Comparison of ENCODE assay signal across 1 cellular context in the genomic region with DNA sequence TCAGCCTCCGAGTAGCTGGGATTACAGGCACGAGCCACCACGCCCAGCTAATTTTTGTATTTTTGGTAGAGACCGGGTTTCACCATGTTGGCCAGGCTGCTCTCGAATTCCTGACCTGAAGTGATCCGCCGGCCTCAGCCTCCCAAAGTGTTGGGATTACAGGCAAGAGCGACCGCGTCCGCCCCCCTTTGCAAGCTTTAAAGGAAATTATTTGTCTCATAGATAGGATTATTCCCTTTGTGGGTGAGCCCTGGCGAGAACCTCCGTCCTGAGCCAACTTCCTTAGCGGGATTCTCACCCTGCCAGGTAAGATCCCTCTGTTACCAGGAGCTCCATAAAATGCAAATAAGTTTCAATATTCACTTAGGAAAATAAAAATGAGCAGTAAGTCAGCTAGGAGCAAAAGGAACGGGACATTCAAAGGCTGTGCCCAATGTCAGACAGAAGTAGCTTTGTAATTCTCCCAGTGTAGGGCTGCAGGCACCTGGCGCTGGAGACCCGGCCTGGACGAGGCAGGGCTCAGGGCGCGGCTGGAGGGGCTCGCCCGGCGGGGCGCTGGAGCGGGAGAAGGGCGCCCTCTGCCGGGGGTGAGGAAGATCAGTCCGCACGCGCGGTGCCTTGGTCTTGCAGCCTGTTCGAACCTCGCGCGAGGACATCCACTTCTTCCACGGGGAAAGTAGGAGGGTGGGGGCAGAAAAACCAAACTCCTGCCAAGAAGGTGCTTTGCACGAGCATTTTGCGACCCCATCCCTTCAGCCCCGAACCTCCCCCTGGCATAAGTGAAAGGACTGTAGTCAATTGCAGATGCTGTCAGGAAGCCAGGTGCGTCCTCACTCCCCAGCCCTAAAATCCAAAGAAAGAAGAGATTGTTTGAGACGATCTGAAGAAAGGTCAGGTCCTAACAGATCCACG.
A peak's percentile ranks its signal among the peaks of the same experiment; 100 is the strongest.
TF ChIP-seq lines count a peak whose summit lies in the region.

No MANE protein-coding gene starts in this region.

TF ChIP-seq in HepG2, 621 proteins besides CTCF, POLR2A, EP300 and RAD21 (continued from another document and continues in another):
- TF ChIP-seq, protein P1, sequence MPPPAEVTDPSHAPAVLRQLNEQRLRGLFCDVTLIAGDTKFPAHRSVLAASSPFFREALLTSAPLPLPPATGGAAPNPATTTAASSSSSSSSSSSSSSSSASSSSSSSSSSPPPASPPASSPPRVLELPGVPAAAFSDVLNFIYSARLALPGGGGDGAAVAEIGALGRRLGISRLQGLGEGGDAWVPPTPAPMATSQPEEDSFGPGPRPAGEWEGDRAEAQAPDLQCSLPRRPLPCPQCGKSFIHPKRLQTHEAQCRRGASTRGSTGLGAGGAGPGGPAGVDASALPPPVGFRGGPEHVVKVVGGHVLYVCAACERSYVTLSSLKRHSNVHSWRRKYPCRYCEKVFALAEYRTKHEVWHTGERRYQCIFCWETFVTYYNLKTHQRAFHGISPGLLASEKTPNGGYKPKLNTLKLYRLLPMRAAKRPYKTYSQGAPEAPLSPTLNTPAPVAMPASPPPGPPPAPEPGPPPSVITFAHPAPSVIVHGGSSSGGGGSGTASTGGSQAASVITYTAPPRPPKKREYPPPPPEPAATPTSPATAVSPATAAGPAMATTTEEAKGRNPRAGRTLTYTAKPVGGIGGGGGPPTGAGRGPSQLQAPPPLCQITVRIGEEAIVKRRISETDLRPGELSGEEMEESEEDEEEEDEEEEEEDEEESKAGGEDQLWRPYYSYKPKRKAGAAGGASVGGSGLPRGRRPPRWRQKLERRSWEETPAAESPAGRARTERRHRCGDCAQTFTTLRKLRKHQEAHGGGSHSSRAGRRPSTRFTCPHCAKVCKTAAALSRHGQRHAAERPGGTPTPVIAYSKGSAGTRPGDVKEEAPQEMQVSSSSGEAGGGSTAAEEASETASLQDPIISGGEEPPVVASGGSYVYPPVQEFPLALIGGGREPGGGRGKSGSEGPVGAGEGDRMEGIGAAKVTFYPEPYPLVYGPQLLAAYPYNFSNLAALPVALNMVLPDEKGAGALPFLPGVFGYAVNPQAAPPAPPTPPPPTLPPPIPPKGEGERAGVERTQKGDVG (CRISPR knock-in tag; IDR thresholded peaks at IDR 0.05; ENCODE audit: borderline replicate concordance), result no peak; the same call in 1 of the 2 replicates
- TF ChIP-seq, protein P2, sequence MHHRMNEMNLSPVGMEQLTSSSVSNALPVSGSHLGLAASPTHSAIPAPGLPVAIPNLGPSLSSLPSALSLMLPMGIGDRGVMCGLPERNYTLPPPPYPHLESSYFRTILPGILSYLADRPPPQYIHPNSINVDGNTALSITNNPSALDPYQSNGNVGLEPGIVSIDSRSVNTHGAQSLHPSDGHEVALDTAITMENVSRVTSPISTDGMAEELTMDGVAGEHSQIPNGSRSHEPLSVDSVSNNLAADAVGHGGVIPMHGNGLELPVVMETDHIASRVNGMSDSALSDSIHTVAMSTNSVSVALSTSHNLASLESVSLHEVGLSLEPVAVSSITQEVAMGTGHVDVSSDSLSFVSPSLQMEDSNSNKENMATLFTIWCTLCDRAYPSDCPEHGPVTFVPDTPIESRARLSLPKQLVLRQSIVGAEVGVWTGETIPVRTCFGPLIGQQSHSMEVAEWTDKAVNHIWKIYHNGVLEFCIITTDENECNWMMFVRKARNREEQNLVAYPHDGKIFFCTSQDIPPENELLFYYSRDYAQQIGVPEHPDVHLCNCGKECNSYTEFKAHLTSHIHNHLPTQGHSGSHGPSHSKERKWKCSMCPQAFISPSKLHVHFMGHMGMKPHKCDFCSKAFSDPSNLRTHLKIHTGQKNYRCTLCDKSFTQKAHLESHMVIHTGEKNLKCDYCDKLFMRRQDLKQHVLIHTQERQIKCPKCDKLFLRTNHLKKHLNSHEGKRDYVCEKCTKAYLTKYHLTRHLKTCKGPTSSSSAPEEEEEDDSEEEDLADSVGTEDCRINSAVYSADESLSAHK (CRISPR knock-in tag; IDR thresholded peaks at IDR 0.05; ENCODE audit: borderline replicate concordance), result no peak
- TF ChIP-seq ZNF496 (CRISPR knock-in tag; IDR thresholded peaks at IDR 0.05; ENCODE audit: insufficient replicate concordance) (no peak), ZNF136 (CRISPR knock-in tag; IDR thresholded peaks at IDR 0.05; ENCODE audit: low read depth) (no peak), ZFP62 (CRISPR knock-in tag; IDR thresholded peaks at IDR 0.05) (no peak), ZNF180 (CRISPR knock-in tag; IDR thresholded peaks at IDR 0.05; ENCODE audit: borderline replicate concordance, low read depth) (no peak), SP2 (CRISPR knock-in tag; IDR thresholded peaks at IDR 0.05) (no peak), ZNF883 (CRISPR knock-in tag; IDR thresholded peaks at IDR 0.05; ENCODE audit: not compliant biosample characterization) (peak; percentile 66), ASH2L (IDR thresholded peaks at IDR 0.05; ENCODE audit: insufficient read length, low read depth, low read length) (no peak), U2AF1 (optimal IDR thresholded peaks at IDR 0.05; ENCODE audit: low read depth, low read length) (no peak), PHF5A (CRISPR knock-in tag; IDR thresholded peaks at IDR 0.05; ENCODE audit: low read depth, unreplicated experiment) (no peak), JDP2 (CRISPR knock-in tag; IDR thresholded peaks at IDR 0.05; ENCODE audit: borderline replicate concordance) (no peak), ZKSCAN1 (IDR thresholded peaks at IDR 0.05; ENCODE audit: low read length) (no peak), NFATC3 (CRISPR knock-in tag; IDR thresholded peaks at IDR 0.05) (no peak), ZFP37 (CRISPR knock-in tag; IDR thresholded peaks at IDR 0.05; ENCODE audit: borderline replicate concordance) (no peak), ZNF556 (CRISPR knock-in tag; IDR thresholded peaks at IDR 0.05; ENCODE audit: borderline replicate concordance) (no peak), NCOA2 (CRISPR knock-in tag; IDR thresholded peaks at IDR 0.05) (no peak), ZNF577 (CRISPR knock-in tag; IDR thresholded peaks at IDR 0.05; ENCODE audit: borderline replicate concordance, low read depth) (no peak), RBM39 (IDR thresholded peaks at IDR 0.05; ENCODE audit: low read depth, low read length, poor library complexity, severe bottlenecking) (no peak), ZSCAN25 (CRISPR knock-in tag; IDR thresholded peaks at IDR 0.05) (peak; percentile 85), PITX1 (CRISPR knock-in tag; IDR thresholded peaks at IDR 0.05) (no peak), FOXK1 (CRISPR knock-in tag; IDR thresholded peaks at IDR 0.05; ENCODE audit: borderline replicate concordance, low read depth) (no peak), ZNF12 (CRISPR knock-in tag; IDR thresholded peaks at IDR 0.05) (0 out of 2 replicates have a peak, but pooled peaks have one; percentile 24), GFI1 (CRISPR knock-in tag; IDR thresholded peaks at IDR 0.05; ENCODE audit: borderline replicate concordance) (no peak), ZBTB1 (CRISPR knock-in tag; IDR thresholded peaks at IDR 0.05; ENCODE audit: borderline replicate concordance) (no peak)
- TF ChIP-seq, protein P3, sequence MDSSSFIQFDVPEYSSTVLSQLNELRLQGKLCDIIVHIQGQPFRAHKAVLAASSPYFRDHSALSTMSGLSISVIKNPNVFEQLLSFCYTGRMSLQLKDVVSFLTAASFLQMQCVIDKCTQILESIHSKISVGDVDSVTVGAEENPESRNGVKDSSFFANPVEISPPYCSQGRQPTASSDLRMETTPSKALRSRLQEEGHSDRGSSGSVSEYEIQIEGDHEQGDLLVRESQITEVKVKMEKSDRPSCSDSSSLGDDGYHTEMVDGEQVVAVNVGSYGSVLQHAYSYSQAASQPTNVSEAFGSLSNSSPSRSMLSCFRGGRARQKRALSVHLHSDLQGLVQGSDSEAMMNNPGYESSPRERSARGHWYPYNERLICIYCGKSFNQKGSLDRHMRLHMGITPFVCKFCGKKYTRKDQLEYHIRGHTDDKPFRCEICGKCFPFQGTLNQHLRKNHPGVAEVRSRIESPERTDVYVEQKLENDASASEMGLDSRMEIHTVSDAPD (CRISPR knock-in tag; IDR thresholded peaks at IDR 0.05), result no peak
- TF ChIP-seq, protein P4, sequence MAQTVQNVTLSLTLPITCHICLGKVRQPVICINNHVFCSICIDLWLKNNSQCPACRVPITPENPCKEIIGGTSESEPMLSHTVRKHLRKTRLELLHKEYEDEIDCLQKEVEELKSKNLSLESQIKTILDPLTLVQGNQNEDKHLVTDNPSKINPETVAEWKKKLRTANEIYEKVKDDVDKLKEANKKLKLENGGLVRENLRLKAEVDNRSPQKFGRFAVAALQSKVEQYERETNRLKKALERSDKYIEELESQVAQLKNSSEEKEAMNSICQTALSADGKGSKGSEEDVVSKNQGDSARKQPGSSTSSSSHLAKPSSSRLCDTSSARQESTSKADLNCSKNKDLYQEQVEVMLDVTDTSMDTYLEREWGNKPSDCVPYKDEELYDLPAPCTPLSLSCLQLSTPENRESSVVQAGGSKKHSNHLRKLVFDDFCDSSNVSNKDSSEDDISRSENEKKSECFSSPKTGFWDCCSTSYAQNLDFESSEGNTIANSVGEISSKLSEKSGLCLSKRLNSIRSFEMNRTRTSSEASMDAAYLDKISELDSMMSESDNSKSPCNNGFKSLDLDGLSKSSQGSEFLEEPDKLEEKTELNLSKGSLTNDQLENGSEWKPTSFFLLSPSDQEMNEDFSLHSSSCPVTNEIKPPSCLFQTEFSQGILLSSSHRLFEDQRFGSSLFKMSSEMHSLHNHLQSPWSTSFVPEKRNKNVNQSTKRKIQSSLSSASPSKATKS (CRISPR knock-in tag; IDR thresholded peaks at IDR 0.05), result no peak
- TF ChIP-seq, protein P5, sequence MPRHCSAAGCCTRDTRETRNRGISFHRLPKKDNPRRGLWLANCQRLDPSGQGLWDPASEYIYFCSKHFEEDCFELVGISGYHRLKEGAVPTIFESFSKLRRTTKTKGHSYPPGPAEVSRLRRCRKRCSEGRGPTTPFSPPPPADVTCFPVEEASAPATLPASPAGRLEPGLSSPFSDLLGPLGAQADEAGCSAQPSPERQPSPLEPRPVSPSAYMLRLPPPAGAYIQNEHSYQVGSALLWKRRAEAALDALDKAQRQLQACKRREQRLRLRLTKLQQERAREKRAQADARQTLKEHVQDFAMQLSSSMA (CRISPR knock-in tag; IDR thresholded peaks at IDR 0.05), result no peak
- TF ChIP-seq, protein P6, sequence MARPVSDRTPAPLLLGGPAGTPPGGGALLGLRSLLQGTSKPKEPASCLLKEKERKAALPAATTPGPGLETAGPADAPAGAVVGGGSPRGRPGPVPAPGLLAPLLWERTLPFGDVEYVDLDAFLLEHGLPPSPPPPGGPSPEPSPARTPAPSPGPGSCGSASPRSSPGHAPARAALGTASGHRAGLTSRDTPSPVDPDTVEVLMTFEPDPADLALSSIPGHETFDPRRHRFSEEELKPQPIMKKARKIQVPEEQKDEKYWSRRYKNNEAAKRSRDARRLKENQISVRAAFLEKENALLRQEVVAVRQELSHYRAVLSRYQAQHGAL (CRISPR knock-in tag; IDR thresholded peaks at IDR 0.05; ENCODE audit: not compliant biosample characterization), result no peak
- TF ChIP-seq, protein P7, sequence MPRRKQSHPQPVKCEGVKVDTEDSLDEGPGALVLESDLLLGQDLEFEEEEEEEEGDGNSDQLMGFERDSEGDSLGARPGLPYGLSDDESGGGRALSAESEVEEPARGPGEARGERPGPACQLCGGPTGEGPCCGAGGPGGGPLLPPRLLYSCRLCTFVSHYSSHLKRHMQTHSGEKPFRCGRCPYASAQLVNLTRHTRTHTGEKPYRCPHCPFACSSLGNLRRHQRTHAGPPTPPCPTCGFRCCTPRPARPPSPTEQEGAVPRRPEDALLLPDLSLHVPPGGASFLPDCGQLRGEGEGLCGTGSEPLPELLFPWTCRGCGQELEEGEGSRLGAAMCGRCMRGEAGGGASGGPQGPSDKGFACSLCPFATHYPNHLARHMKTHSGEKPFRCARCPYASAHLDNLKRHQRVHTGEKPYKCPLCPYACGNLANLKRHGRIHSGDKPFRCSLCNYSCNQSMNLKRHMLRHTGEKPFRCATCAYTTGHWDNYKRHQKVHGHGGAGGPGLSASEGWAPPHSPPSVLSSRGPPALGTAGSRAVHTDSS (CRISPR knock-in tag; conservative IDR thresholded peaks at IDR 0.05), result no peak
